10 cellular contexts compared by ENCODE assay signal in the genomic region with DNA sequence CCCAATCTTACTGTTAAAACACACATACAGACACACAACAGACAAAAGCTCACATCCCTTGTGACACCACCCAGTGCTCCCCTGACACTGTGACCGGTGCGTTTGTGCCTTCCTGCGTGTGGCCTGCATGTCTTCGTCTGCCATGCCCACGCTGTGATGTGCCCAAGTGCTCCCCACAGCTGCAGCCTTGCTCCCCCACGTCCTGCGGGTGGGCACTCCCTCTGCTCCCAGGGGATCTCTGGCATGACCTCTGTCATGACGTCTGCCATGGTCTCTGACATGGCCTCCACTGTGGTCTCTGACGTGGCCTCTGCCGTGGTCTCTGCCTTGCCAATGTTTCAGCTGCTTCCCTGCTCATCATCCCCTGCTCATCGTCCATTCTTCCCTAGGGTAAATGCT.
DNase-seq lines count a peak whose midpoint lies in the region; ATAC-seq, FAIRE-seq and TF ChIP-seq lines count a peak whose summit lies in the region.
"Had no signal": no experiment of that assay in that cellular context is flagged by ENCODE, and none has a peak within 500 bp of the region (broad histone marks: within the 10 kb centered on the region; RNA-seq: fewer than 3 reads in every experiment).

No MANE protein-coding gene starts in this region.

- H3K27ac ChIP-seq in HepG2 (ENCODE audit: extremely low read length, insufficient read depth, low read length) (no peak overlapping the region), caudate nucleus (ENCODE audit: low read depth, low read length) (no peak overlapping the region)
- H3K27ac ChIP-seq: ovary had no signal

- peak overlapping the region; percentile 13 for H3K4me3 ChIP-seq in NB4 (ENCODE audit: low read depth, low read length)
- H3K4me3 ChIP-seq in HepG2 (replicated peaks in 1 of 3; ENCODE audit: insufficient read depth in 1 of 3, low read depth in 2 of 3, low read length in 3 of 3) = no peak overlapping the region
- H3K4me3 ChIP-seq: ovary had no signal

- H4K20me1 ChIP-seq in HepG2 (ENCODE audit: insufficient read depth, low read length) = no peaks in the 10 kb centered on the region

- no peak overlapping the region for H2AFZ ChIP-seq in HepG2 (ENCODE audit: low read length)

- no peak for TF ChIP-seq CTCF in NB4 (IDR thresholded peaks at IDR 0.05; ENCODE audit: low read depth, low read length)
- no peak for TF ChIP-seq CTCF in HepG2 (CRISPR knock-in tag; IDR thresholded peaks at IDR 0.05)

- FAIRE-seq in GM12892 (lab: Jason Lieb, UNC) (peak; percentile 53), HepG2 (lab: Jason Lieb, UNC) (no peak)

- H3K36me3 ChIP-seq in HepG2 (replicated peaks in 1 of 2; ENCODE audit: control insufficient read depth in 1 of 2, insufficient read depth in 2 of 2, low read length in 2 of 2) = no peaks in the 10 kb centered on the region
- H3K36me3 ChIP-seq: ovary had no signal

- no peak for TF ChIP-seq POLR2A in GM12892 (IDR thresholded peaks at IDR 0.05; ENCODE audit: low read depth, low read length)
- TF ChIP-seq POLR2A in NB4 (IDR thresholded peaks at IDR 0.05; ENCODE audit: extremely low read depth, insufficient read length) = no peak
- TF ChIP-seq POLR2A in HepG2 (IDR thresholded peaks at IDR 0.05; ENCODE audit: insufficient read depth in 1 of 2, low read depth in 2 of 2, low read length in 2 of 2) = no peak

- no peak overlapping the region for H3K4me2 ChIP-seq in HepG2 (ENCODE audit: low read depth, low read length)

- BruUV-seq in HepG2 (replicated peaks; lab: Mats Ljungman, UMichigan) = no TSS peak

- WGBS in HepG2 (ENCODE audit: low lambda C conversion rate) = 20% methylated on average over 11 of the region's 11 CpGs

- in situ Hi-C loops in HepG2 (cut with HindIII; ENCODE audit: extremely low pct_ligation_motif_present, low pct_unique_long_range_greater_than_20kb) = no loop called here

- ATAC-seq in GM21390 (IDR thresholded peaks at IDR 0.05; ENCODE audit: unreplicated experiment) (peak; percentile 24), HepG2 (no peak)

- no peak for TF ChIP-seq RAD21 in HepG2 (CRISPR knock-in tag; IDR thresholded peaks at IDR 0.05)

- no peaks in the 10 kb centered on the region for H3K9me3 ChIP-seq in HepG2 (ENCODE audit: low read length)
- H3K9me3 ChIP-seq: ovary had no signal

- CTCF ChIA-PET in HepG2 (lab: Yijun Ruan, JAX; ENCODE audit: low intra/inter-chr PET ratio, low total read pairs) = no interaction called here

- DNase-seq in GM12892 (ENCODE audit: insufficient read length) (no peak), NB4 (ENCODE audit: low read depth) (no peak), HepG2 (ENCODE audit: low spot score) (no peak), CD1c-positive myeloid dendritic cell (ENCODE audit: extremely low spot score) (no peak), middle frontal gyrus (ENCODE audit: extremely low spot score, low spot score) (no peak), occipital lobe (lab: John Stamatoyannopoulos, UW) (no peak), caudate nucleus (lab: John Stamatoyannopoulos, UW) (no peak)
- DNase-seq: glutamatergic neuron had no signal

- POLR2A ChIA-PET in HepG2 (lab: Yijun Ruan, JAX) = no interaction called here

- H3K27me3 ChIP-seq in HepG2 (ENCODE audit: control insufficient read depth in 1 of 2, insufficient read depth in 2 of 2, low read length in 2 of 2) = peaks cover 19 to 74% of the 10 kb centered on the region in 2 experiments
- H3K27me3 ChIP-seq: ovary had no signal

- TF ChIP-seq EP300 in HepG2 (IDR thresholded peaks at IDR 0.05; ENCODE audit: low read depth in 2 of 2, low read length in 2 of 2) = no peak
- TF ChIP-seq EP300 in HepG2 (CRISPR knock-in tag; IDR thresholded peaks at IDR 0.05; ENCODE audit: borderline replicate concordance) = no peak

- intact Hi-C loops in HepG2 (cut with micrococcal nuclease; ENCODE audit: unreplicated experiment) = no loop called here

- H3K79me2 ChIP-seq in HepG2 (ENCODE audit: insufficient read depth, low read length) = no peaks in the 10 kb centered on the region

- H3K4me1 ChIP-seq in HepG2 (ENCODE audit: insufficient read depth, low read length) = no peaks in the 10 kb centered on the region

- no peak overlapping the region for H3K9ac ChIP-seq in HepG2 (ENCODE audit: insufficient read depth, low read depth, low read length)

TF ChIP-seq in HepG2, 621 proteins besides CTCF, POLR2A, EP300 and RAD21:
- TF ChIP-seq SSRP1 (CRISPR knock-in tag; IDR thresholded peaks at IDR 0.05) (no peak), CREB1 (IDR thresholded peaks at IDR 0.05) (peak; percentile 74), CREB1 (CRISPR knock-in tag; IDR thresholded peaks at IDR 0.05) (no peak), CENPT (CRISPR knock-in tag; IDR thresholded peaks at IDR 0.05; ENCODE audit: low read depth) (no peak), TARDBP (CRISPR knock-in tag; IDR thresholded peaks at IDR 0.05) (no peak)
